In genomic region chr5:56289602-56289987, GRCh38 we compare ENCODE assay signal across 30 cellular contexts. TPM values are rescaled to one million over a fixed set of nuclear protein-coding genes. Genes with fewer than 3 reads are reported as not detected.
"Had no signal": no experiment of that assay in that cellular context is flagged by ENCODE, and none has a peak within 500 bp of the region (broad histone marks: within the 10 kb centered on the region; RNA-seq: fewer than 3 reads in every experiment).

No MANE protein-coding gene starts in this region.

- H3K4me1 ChIP-seq: lower lobe of right lung, prostate gland, right lobe of liver, transverse colon, upper lobe of left lung, vagina had no signal

- H3K27me3 ChIP-seq: neural progenitor cell, neutrophil, right lobe of liver, transverse colon, upper lobe of left lung, vagina had no signal

- H3K27ac ChIP-seq: lower lobe of right lung, neural progenitor cell, neutrophil, prostate gland, right lobe of liver, transverse colon, upper lobe of left lung, vagina had no signal

- H3K36me3 ChIP-seq: lower lobe of right lung, neural progenitor cell, neutrophil, prostate gland, right lobe of liver, transverse colon, upper lobe of left lung, vagina had no signal

- ATAC-seq: left colon; lower lobe of right lung; naive thymus-derived CD8-positive, alpha-beta T cell; right lobe of liver; stimulated activated memory B cell treated with anti-CD40 and anti-IgM and Interleukin-4, amounts not matched to agents 10 μg/mL and 1 μg/mL and 100 μg/mL, for 72 hours; stimulated activated naive CD8-positive, alpha-beta T cell treated with anti-CD3 and anti-CD28 coated beads, Interleukin-15, amount 100 ng/mL, for 72 hours had no signal

- H3K4me3 ChIP-seq: lower lobe of right lung, neural progenitor cell, prostate gland, right lobe of liver, smooth muscle cell, transverse colon, upper lobe of left lung, vagina had no signal

- DNase-seq: hippocampal formation; kidney glomerular epithelial cell; left colon; lower lobe of right lung; mammary epithelial cell; mesenchymal stem cell; naive thymus-derived CD8-positive, alpha-beta T cell; nephron progenitor cell; occipital lobe; retina; right lobe of liver; stimulated activated CD4-positive, alpha-beta T cell treated with anti-CD3 and anti-CD28 coated beads, Interleukin-1b, Interleukin-23, amount 100 ng/mL, for 48 hours; stimulated activated CD4-positive, alpha-beta T cell treated with anti-CD3 and anti-CD28 coated beads, Interleukin-2, amount 100 ng/mL, for 48 hours; stimulated activated CD4-positive, alpha-beta T cell treated with anti-CD3 and anti-CD28 coated beads, Interleukin-4, amount 100 ng/mL, for 4 hours; stimulated activated CD8-positive, alpha-beta memory T cell treated with anti-CD3 and anti-CD28 coated beads, Interleukin-4, amount 100 ng/mL, for 48 hours; stimulated activated naive CD4-positive, alpha-beta T cell treated with Interleukin-2 at 50 U/mL for 16 hours; stimulated activated naive CD8-positive, alpha-beta T cell treated with anti-CD3 and anti-CD28 coated beads, Interleukin-15, amount 100 ng/mL, for 72 hours; substantia nigra; transverse colon; upper lobe of left lung had no signal

- H3K9me3 ChIP-seq: lower lobe of right lung, neutrophil, prostate gland, right lobe of liver, transverse colon, upper lobe of left lung, vagina had no signal

RNA-seq across cellular contexts. Expression of gene ANKRD55, which starts 56.5 kb away (rescaled TPM):
- total RNA-seq: left colon; mammary epithelial cell; naive thymus-derived CD8-positive, alpha-beta T cell; osteocyte; skeletal muscle tissue; urinary bladder had no signal
- polyA plus RNA-seq: keratinocyte, mammary epithelial cell had no signal
